19 cellular contexts compared by ENCODE assay signal in the genomic region with DNA sequence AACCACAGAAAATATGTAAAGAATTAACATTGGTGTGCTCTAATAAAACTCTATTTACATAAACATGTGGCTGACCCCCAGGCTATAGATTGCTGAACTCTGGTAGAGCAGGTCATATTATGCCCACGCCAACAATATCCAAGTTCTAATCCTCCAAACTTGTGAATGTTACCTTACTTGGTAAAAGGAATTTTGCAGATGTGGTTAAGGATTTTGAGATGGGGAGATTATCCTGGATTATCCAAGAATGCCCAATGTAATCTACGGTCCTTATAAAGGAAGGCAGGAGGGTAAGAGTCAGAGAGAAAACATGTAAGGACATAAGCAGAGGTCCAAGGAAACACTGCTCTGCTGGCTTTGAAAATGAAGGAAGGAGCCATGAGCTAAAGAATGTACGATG.
DNase-seq lines count a peak whose midpoint lies in the region; ATAC-seq, FAIRE-seq and TF ChIP-seq lines count a peak whose summit lies in the region.
"Had no signal": no experiment of that assay in that cellular context is flagged by ENCODE, and none has a peak within 500 bp of the region (broad histone marks: within the 10 kb centered on the region; RNA-seq: fewer than 3 reads in every experiment).

No MANE protein-coding gene starts in this region.

- no peak for ATAC-seq in HG03135 (IDR thresholded peaks at IDR 0.05; ENCODE audit: unreplicated experiment)
- ATAC-seq: K562 had no signal

- H3K9ac ChIP-seq in adipocyte (ENCODE audit: low read length) (no peak overlapping the region), neuronal stem cell (ENCODE audit: low read depth, low read length, poor library complexity) (no peak overlapping the region)

- no peak overlapping the region for H2AK5ac ChIP-seq in neuronal stem cell (ENCODE audit: low read depth, low read length)

- FAIRE-seq in D721Med (lab: Jason Lieb, UNC): peak; percentile 96
- FAIRE-seq in urothelium cell line (lab: Jason Lieb, UNC): no peak
- FAIRE-seq: A204.1, H1, K562 had no signal

- no peak overlapping the region for H3K27ac ChIP-seq in neuronal stem cell (replicated peaks; ENCODE audit: low read length)

- H3K36me3 ChIP-seq in adipocyte (ENCODE audit: control insufficient read depth, insufficient read depth, low read length, severe bottlenecking): no peaks in the 10 kb centered on the region
- no peaks in the 10 kb centered on the region for H3K36me3 ChIP-seq in neuronal stem cell (replicated peaks in 1 of 2; ENCODE audit: control insufficient read depth in 2 of 2, insufficient read depth in 2 of 2, low read length in 2 of 2)

- TF ChIP-seq CTCF in D721Med (IDR thresholded peaks at IDR 0.05; ENCODE audit: insufficient read depth, missing control alignments): no peak

- no peaks in the 10 kb centered on the region for H3K4me1 ChIP-seq in adipocyte (ENCODE audit: control insufficient read depth, insufficient read depth, low read length)
- H3K4me1 ChIP-seq in neuronal stem cell (ENCODE audit: control insufficient read depth in 2 of 2, insufficient read depth in 1 of 2, low read depth in 1 of 2, low read length in 2 of 2): peaks cover 2 to 4% of the 10 kb centered on the region in 2 donors

- H3K18ac ChIP-seq in neuronal stem cell (ENCODE audit: low read length): no peak overlapping the region

- H3K79me1 ChIP-seq in neuronal stem cell (ENCODE audit: low read depth, low read length): no peaks in the 10 kb centered on the region

- H4K8ac ChIP-seq in neuronal stem cell (ENCODE audit: low read depth, low read length): no peak overlapping the region

- H2BK5ac ChIP-seq in neuronal stem cell (ENCODE audit: low read length): no peak overlapping the region

- H2BK15ac ChIP-seq in neuronal stem cell (ENCODE audit: low read length): no peak overlapping the region

- H4K91ac ChIP-seq in neuronal stem cell (ENCODE audit: low read depth, low read length, poor library complexity): no peak overlapping the region

- H3K9me3 ChIP-seq in adipocyte (ENCODE audit: control insufficient read depth, low read length): peaks cover 4% of the 10 kb centered on the region
- no peaks in the 10 kb centered on the region for H3K9me3 ChIP-seq in neuronal stem cell (replicated peaks in 1 of 2; ENCODE audit: control insufficient read depth in 2 of 2, insufficient read depth in 1 of 2, low read depth in 1 of 2, low read length in 2 of 2)

- H3K27me3 ChIP-seq in adipocyte (replicated peaks; ENCODE audit: control insufficient read depth, insufficient read depth, low read length) (no peaks in the 10 kb centered on the region), neuronal stem cell (ENCODE audit: control insufficient read depth in 3 of 3, insufficient read depth in 3 of 3, low read depth in 1 of 3, low read length in 3 of 3) (no peaks in the 10 kb centered on the region)

- DNase-seq in D721Med (ENCODE audit: insufficient read length, low spot score) (no peak), HS-27A (ENCODE audit: low read depth) (peak; percentile 73), adipocyte (ENCODE audit: low read depth) (peak; percentile 49), neuronal stem cell (ENCODE audit: low spot score) (no peak), urothelium cell line (ENCODE audit: low spot score) (no peak), glomerular visceral epithelial cell (ENCODE audit: extremely low spot score) (no peak)
- DNase-seq: CD4-positive, alpha-beta T cell; NCI-H187; NCI-H2107; NCI-H2227 treated with DMSO at 0.1 percent for 48 hours; NCI-H510A treated with DMSO at 0.1 percent for 48 hours; NCI-H774; PC-3; RPMI8226; SHP77 treated with DMSO at 0.1 percent for 48 hours had no signal

- H3K4me3 ChIP-seq in adipocyte (ENCODE audit: low read length) (no peak overlapping the region), neuronal stem cell (ENCODE audit: low read length in 2 of 2) (no peak overlapping the region)
- H3K4me3 ChIP-seq: K562 had no signal

- no peak overlapping the region for H3K4me2 ChIP-seq in neuronal stem cell (ENCODE audit: insufficient read depth, low read length, poor library complexity, severe bottlenecking)

- H2BK12ac ChIP-seq in neuronal stem cell (ENCODE audit: low read length): no peak overlapping the region

- H2AFZ ChIP-seq in neuronal stem cell (ENCODE audit: low read length): peak overlapping the region; percentile 92

- H3K4ac ChIP-seq in neuronal stem cell (ENCODE audit: low read length): no peak overlapping the region

- no peak overlapping the region for H3K23ac ChIP-seq in neuronal stem cell (ENCODE audit: low read depth, low read length, poor library complexity)

- WGBS in neuronal stem cell (ENCODE audit: extremely low coverage in 2 of 2, insufficient read length in 2 of 2, insufficient replicate concordance in 1 of 2), 2 donors: no CpG with 5 or more reads among the region's 3 CpGs

- no peak overlapping the region for H2BK120ac ChIP-seq in neuronal stem cell (ENCODE audit: low read depth, low read length)

- H3K14ac ChIP-seq in neuronal stem cell (ENCODE audit: low read length): no peak overlapping the region

Comparison
In these comparisons a context has a peak if more than half of its experiments do, and no peak if none do; other contexts are left out.
1. DNase-seq: peak in HS-27A (single experiment) and adipocyte (single experiment); none in D721Med (single experiment), neuronal stem cell (single experiment), urothelium cell line (single experiment) and glomerular visceral epithelial cell (single experiment).